Comparison of ENCODE assay signal across 12 cellular contexts in genomic region chr2:105072039-105072438, GRCh38. TPM values are rescaled to one million over a fixed set of nuclear protein-coding genes. Genes with fewer than 3 reads are reported as not detected.
DNase-seq lines count a peak whose midpoint lies in the region; ATAC-seq and TF ChIP-seq lines count a peak whose summit lies in the region.
"Had no signal": no experiment of that assay in that cellular context is flagged by ENCODE, and none has a peak within 500 bp of the region (broad histone marks: within the 10 kb centered on the region; RNA-seq: fewer than 3 reads in every experiment).

No MANE protein-coding gene starts in this region.

- H3K9me3 Mint-ChIP-seq in stimulated activated memory B cell treated with anti-CD40 and anti-IgM and Interleukin-4, amounts not matched to agents 10 μg/mL and 1 μg/mL and 100 μg/mL, for 72 hours: no peaks in the 10 kb centered on the region
- no peaks in the 10 kb centered on the region for H3K9me3 Mint-ChIP-seq in Caco-2 (ENCODE audit: unreplicated experiment)

- H3K4me3 Mint-ChIP-seq in stimulated activated memory B cell treated with anti-CD40 and anti-IgM and Interleukin-4, amounts not matched to agents 10 μg/mL and 1 μg/mL and 100 μg/mL, for 72 hours: no peak overlapping the region
- no peak overlapping the region for H3K4me3 Mint-ChIP-seq in Caco-2 (ENCODE audit: unreplicated experiment)

- no peak overlapping the region for H3K27ac ChIP-seq in left lung
- H3K27ac ChIP-seq: right atrium auricular region had no signal

- no TSS peak for BruUV-seq in Caco-2 (replicated peaks; lab: Mats Ljungman, UMichigan)

- H3K27me3 ChIP-seq in left lung (no peaks in the 10 kb centered on the region), Caco-2 (replicated peaks; ENCODE audit: control insufficient read depth, insufficient read depth, low read length) (no peaks in the 10 kb centered on the region)
- H3K27me3 ChIP-seq: right atrium auricular region had no signal

- H3K27ac Mint-ChIP-seq in stimulated activated memory B cell treated with anti-CD40 and anti-IgM and Interleukin-4, amounts not matched to agents 10 μg/mL and 1 μg/mL and 100 μg/mL, for 72 hours: no peak overlapping the region
- no peak overlapping the region for H3K27ac Mint-ChIP-seq in Caco-2 (ENCODE audit: unreplicated experiment)

- H3K27me3 Mint-ChIP-seq in stimulated activated memory B cell treated with anti-CD40 and anti-IgM and Interleukin-4, amounts not matched to agents 10 μg/mL and 1 μg/mL and 100 μg/mL, for 72 hours: no peaks in the 10 kb centered on the region
- H3K27me3 Mint-ChIP-seq in Caco-2 (ENCODE audit: insufficient read depth, unreplicated experiment): no peaks in the 10 kb centered on the region

- peaks cover 8% of the 10 kb centered on the region for H3K4me1 Mint-ChIP-seq in stimulated activated memory B cell treated with anti-CD40 and anti-IgM and Interleukin-4, amounts not matched to agents 10 μg/mL and 1 μg/mL and 100 μg/mL, for 72 hours
- H3K4me1 Mint-ChIP-seq in Caco-2 (ENCODE audit: low read depth, unreplicated experiment): no peaks in the 10 kb centered on the region

- peak; percentile 66 for ATAC-seq in HG02571 (IDR thresholded peaks at IDR 0.05; ENCODE audit: unreplicated experiment)
- peak; percentile 80 for ATAC-seq in HG03520 (IDR thresholded peaks at IDR 0.05; ENCODE audit: unreplicated experiment)
- ATAC-seq in stimulated activated memory B cell treated with anti-CD40 and anti-IgM and Interleukin-4, amounts not matched to agents 10 μg/mL and 1 μg/mL and 100 μg/mL, for 72 hours: peak; percentile 67
- ATAC-seq in left lung: no peak
- ATAC-seq: left lobe of liver had no signal

- POLR2A ChIA-PET in Caco-2 (lab: Charles Lee): no interaction called here

- H3K4me3 ChIP-seq in left lung: no peak overlapping the region
- no peak overlapping the region for H3K4me3 ChIP-seq in Caco-2 (ENCODE audit: low read depth, low read length)
- H3K4me3 ChIP-seq: right atrium auricular region had no signal

- TF ChIP-seq CTCF in left lung (IDR thresholded peaks at IDR 0.05) (no peak), Caco-2 (IDR thresholded peaks at IDR 0.05; ENCODE audit: insufficient read depth in 1 of 2, low read depth in 1 of 2, low read length in 1 of 2, severe bottlenecking in 1 of 2, unreplicated experiment in 1 of 2) (no peak)

- H3K9me3 ChIP-seq in left lung (no peaks in the 10 kb centered on the region), Caco-2 (no peaks in the 10 kb centered on the region)
- H3K9me3 ChIP-seq: right atrium auricular region had no signal

- no peaks in the 10 kb centered on the region for H3K4me1 ChIP-seq in left lung
- H3K4me1 ChIP-seq in Caco-2: no peaks in the 10 kb centered on the region
- H3K4me1 ChIP-seq: right atrium auricular region had no signal

- H3K36me3 Mint-ChIP-seq in stimulated activated memory B cell treated with anti-CD40 and anti-IgM and Interleukin-4, amounts not matched to agents 10 μg/mL and 1 μg/mL and 100 μg/mL, for 72 hours: peaks cover 49% of the 10 kb centered on the region
- peaks cover 4% of the 10 kb centered on the region for H3K36me3 Mint-ChIP-seq in Caco-2 (ENCODE audit: insufficient read depth, unreplicated experiment)

- CTCF ChIA-PET in Caco-2 (lab: Charles Lee): no interaction called here

- DNase-seq in activated gamma-delta T cell treated with Interleukin-2 at 50 U/mL for 16 hours (peak; percentile 27), activated gamma-delta T cell (lab: John Stamatoyannopoulos, UW) (no peak), HPDE6-E6E7 (ENCODE audit: extremely low spot score) (no peak), left lung (no peak), Caco-2 (no peak)
- DNase-seq: IMR-90; stimulated activated naive CD4-positive, alpha-beta T cell had no signal

- intact Hi-C loops in left lung (cut with DNase I) (no loop called here), Caco-2 (cut with micrococcal nuclease; ENCODE audit: unreplicated experiment) (no loop called here)

- H3K36me3 ChIP-seq in left lung: no peaks in the 10 kb centered on the region
- H3K36me3 ChIP-seq in Caco-2 (ENCODE audit: control insufficient read depth, insufficient read depth, low read length): no peaks in the 10 kb centered on the region
- H3K36me3 ChIP-seq: right atrium auricular region had no signal

RNA-seq across cellular contexts. Expression of gene MRPS9, which starts 34.2 kb away (rescaled TPM):
- total RNA-seq in left lung (10 to 100 TPM; 14.3 to 16.9 TPM), Caco-2 (2022) (67.9 and 68.6 TPM in 2 replicates)
